24 cellular contexts compared by ENCODE assay signal in the genomic region with DNA sequence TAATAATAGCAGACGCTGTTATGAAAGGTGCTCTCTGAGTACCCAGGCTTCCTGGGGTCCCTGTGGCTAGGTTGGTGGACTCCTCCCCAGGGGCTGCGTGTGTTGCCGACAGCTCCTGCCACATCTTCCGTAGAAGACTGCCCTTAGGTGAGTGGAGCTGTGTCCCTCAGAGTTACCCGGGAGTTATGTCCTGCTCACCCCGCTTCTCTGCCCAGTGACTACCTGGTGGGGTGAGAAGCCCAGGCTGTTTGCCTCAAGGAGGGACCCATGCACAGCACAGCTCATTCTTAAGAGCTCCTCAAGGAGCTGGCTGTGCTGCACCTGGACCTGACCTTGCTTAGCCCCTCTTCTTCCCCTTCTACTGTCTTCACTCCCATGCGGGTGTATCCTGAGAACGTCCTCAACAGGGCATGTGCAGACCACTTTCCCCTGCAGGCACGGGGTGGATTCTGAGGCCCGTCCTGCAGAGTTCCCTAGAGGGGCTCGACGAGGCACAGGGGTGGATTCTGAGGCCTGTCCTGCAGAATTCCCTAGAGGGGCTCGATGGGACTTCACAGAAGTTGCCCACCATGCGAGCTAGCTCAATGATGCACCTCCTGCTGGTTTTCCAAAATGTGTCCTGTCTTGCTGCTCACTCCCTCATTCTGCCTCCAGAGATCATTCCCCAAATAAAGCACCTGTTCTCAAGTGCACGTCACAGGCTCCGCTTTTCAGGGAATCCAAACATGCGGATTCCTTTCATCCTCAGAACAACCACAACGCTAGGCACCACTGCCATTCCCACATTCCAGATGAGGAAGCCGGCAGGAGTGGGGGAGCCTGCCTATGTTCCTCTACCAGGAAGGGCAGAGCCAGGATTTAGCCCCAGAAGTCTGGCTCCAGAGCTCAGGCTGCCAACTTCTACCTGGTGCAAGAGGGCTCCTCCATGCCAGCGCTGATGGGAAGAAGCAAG.
"Had no signal": no experiment of that assay in that cellular context is flagged by ENCODE, and none has a peak within 500 bp of the region (broad histone marks: within the 10 kb centered on the region; RNA-seq: fewer than 3 reads in every experiment).

No MANE protein-coding gene starts in this region.

- H3K4me1 ChIP-seq: neural progenitor cell, pancreas, prostate gland, right atrium auricular region, right lobe of liver, sigmoid colon, stomach, tibial artery, transverse colon, upper lobe of right lung, uterus had no signal

- H3K27ac ChIP-seq: neural progenitor cell, pancreas, prostate gland, right atrium auricular region, right lobe of liver, sigmoid colon, stomach, thoracic aorta, tibial artery, transverse colon, upper lobe of right lung, uterus had no signal

- H3K9me3 ChIP-seq: pancreas, prostate gland, right atrium auricular region, right lobe of liver, stomach, thoracic aorta, tibial artery, transverse colon, upper lobe of right lung, uterus had no signal

- ATAC-seq: naive thymus-derived CD4-positive, alpha-beta T cell; pancreas; right lobe of liver; stimulated activated naive B cell treated with anti-CD40 and anti-IgM and Interleukin-4, amounts not matched to agents 10 μg/mL and 1 μg/mL and 100 μg/mL, for 72 hours; upper lobe of right lung had no signal

- H3K4me3 Mint-ChIP-seq: naive thymus-derived CD4-positive, alpha-beta T cell; nephron; neural progenitor cell; stimulated activated naive B cell treated with anti-CD40 and anti-IgM and Interleukin-4, amounts not matched to agents 10 μg/mL and 1 μg/mL and 100 μg/mL, for 72 hours; type B pancreatic cell had no signal

- H3K4me1 Mint-ChIP-seq: naive thymus-derived CD4-positive, alpha-beta T cell; stimulated activated naive B cell treated with anti-CD40 and anti-IgM and Interleukin-4, amounts not matched to agents 10 μg/mL and 1 μg/mL and 100 μg/mL, for 72 hours had no signal

- H3K27me3 ChIP-seq: neural progenitor cell, pancreas, right atrium auricular region, right lobe of liver, sigmoid colon, tibial artery, transverse colon, upper lobe of right lung, uterus had no signal

- H3K36me3 ChIP-seq: neural progenitor cell, pancreas, prostate gland, right atrium auricular region, right lobe of liver, sigmoid colon, stomach, thoracic aorta, tibial artery, transverse colon, upper lobe of right lung, uterus had no signal

- H3K36me3 Mint-ChIP-seq: naive thymus-derived CD4-positive, alpha-beta T cell; stimulated activated naive B cell treated with anti-CD40 and anti-IgM and Interleukin-4, amounts not matched to agents 10 μg/mL and 1 μg/mL and 100 μg/mL, for 72 hours; type B pancreatic cell had no signal

- H3K4me3 ChIP-seq: neural progenitor cell, pancreas, prostate gland, right atrium auricular region, right lobe of liver, sigmoid colon, stomach, thoracic aorta, tibial artery, transverse colon, upper lobe of right lung, uterus had no signal

- H3K27me3 Mint-ChIP-seq: stimulated activated naive B cell treated with anti-CD40 and anti-IgM and Interleukin-4, amounts not matched to agents 10 μg/mL and 1 μg/mL and 100 μg/mL, for 72 hours had no signal

- H3K27ac Mint-ChIP-seq: naive thymus-derived CD4-positive, alpha-beta T cell; nephron; neural progenitor cell; stimulated activated naive B cell treated with anti-CD40 and anti-IgM and Interleukin-4, amounts not matched to agents 10 μg/mL and 1 μg/mL and 100 μg/mL, for 72 hours; type B pancreatic cell had no signal

- DNase-seq: naive thymus-derived CD4-positive, alpha-beta T cell; occipital lobe; pancreas; retina; sigmoid colon; small intestine; stimulated activated CD4-positive, alpha-beta T cell treated with anti-CD3 and anti-CD28 coated beads, Interleukin-15, amount 100 ng/mL, for 24 hours; stimulated activated CD4-positive, alpha-beta T cell treated with anti-CD3 and anti-CD28 coated beads, Interleukin-2, amount 100 ng/mL, for 24 hours; stimulated activated CD4-positive, alpha-beta T cell treated with anti-CD3 and anti-CD28 coated beads, Interleukin-2, amount 100 ng/mL, for 48 hours; stimulated activated CD4-positive, alpha-beta T cell treated with anti-CD3 and anti-CD28 coated beads, Interleukin-4, amount 100 ng/mL, for 24 hours; stimulated activated naive B cell treated with anti-CD40 and anti-IgM and Interleukin-4, amounts not matched to agents 10 μg/mL and 1 μg/mL and 100 μg/mL, for 72 hours; stimulated activated naive CD4-positive, alpha-beta T cell treated with Interleukin-2 at 50 U/mL for 16 hours; stomach; tibial artery; transverse colon; upper lobe of right lung; uterus had no signal

- H3K9me3 Mint-ChIP-seq: type B pancreatic cell had no signal
